Comparison of ENCODE assay signal across 18 cellular contexts in genomic region chr11:3133456-3134217, GRCh38. TPM values are rescaled to one million over a fixed set of nuclear protein-coding genes. Genes with fewer than 3 reads are reported as not detected.
DNase-seq lines count a peak whose midpoint lies in the region; ATAC-seq, FAIRE-seq and TF ChIP-seq lines count a peak whose summit lies in the region.
"Had no signal": no experiment of that assay in that cellular context is flagged by ENCODE, and none has a peak within 500 bp of the region (broad histone marks: within the 10 kb centered on the region; RNA-seq: fewer than 3 reads in every experiment).

No MANE protein-coding gene starts in this region.

- no peak overlapping the region for H3K9ac ChIP-seq in kidney (ENCODE audit: low read length in 2 of 2)

- no peak for ATAC-seq in central memory CD8-positive, alpha-beta T cell (replicated peaks; ENCODE audit: extremely low read depth, poor library complexity, severe bottlenecking)
- ATAC-seq: gastrocnemius medialis had no signal

- no peak overlapping the region for H3K27ac ChIP-seq in kidney (ENCODE audit: low read depth in 2 of 2, low read length in 2 of 2)
- H3K27ac ChIP-seq in tibial nerve, result peak overlapping the region; percentile 42 to 87 (median 74)
- H3K27ac ChIP-seq: cardiac muscle cell, gastrocnemius medialis had no signal

- no peak overlapping the region for H3K4me3 Mint-ChIP-seq in activated naive CD4-positive, alpha-beta T cell treated with anti-CD3 and anti-CD28 coated beads, Interleukin-2, amount 10 ng/mL, durations not matched to agents 7 days and 5 days
- no peak overlapping the region for H3K4me3 Mint-ChIP-seq in activated naive CD4-positive, alpha-beta T cell treated with anti-CD3 and anti-CD28 coated beads for 36 hours
- peak overlapping the region; percentile 18 for H3K4me3 Mint-ChIP-seq in central memory CD8-positive, alpha-beta T cell

- 64 to 65% methylated on average over 13 to 15 of the region's 15 CpGs for WGBS in tibial nerve, 2 donors

- no peak for TF ChIP-seq EP300 in tibial nerve (IDR thresholded peaks at IDR 0.05)

- no peak overlapping the region for H3K27ac Mint-ChIP-seq in activated naive CD4-positive, alpha-beta T cell treated with anti-CD3 and anti-CD28 coated beads, Interleukin-2, amount 10 ng/mL, durations not matched to agents 7 days and 5 days
- H3K27ac Mint-ChIP-seq in activated naive CD4-positive, alpha-beta T cell treated with anti-CD3 and anti-CD28 coated beads for 36 hours, result no peak overlapping the region
- H3K27ac Mint-ChIP-seq in central memory CD8-positive, alpha-beta T cell (ENCODE audit: low read depth), result peak overlapping the region; percentile 33

- DNase-seq in activated naive CD4-positive, alpha-beta T cell treated with anti-CD3 and anti-CD28 coated beads, Interleukin-2, amount 10 ng/mL, durations not matched to agents 7 days and 5 days, result peak; percentile 7
- DNase-seq in activated naive CD4-positive, alpha-beta T cell treated with anti-CD3 and anti-CD28 coated beads for 36 hours, result no peak
- no peak for DNase-seq in central memory CD8-positive, alpha-beta T cell (ENCODE audit: low spot score in 2 of 2)
- DNase-seq in kidney (peak; percentile 65), tibial nerve (ENCODE audit: low spot score in 2 of 2) (no peak), NCI-H2171 treated with DMSO at 0.1 percent for 48 hours (lab: John Stamatoyannopoulos, UW) (no peak), H54 (ENCODE audit: insufficient read length, low spot score) (no peak), GM13977 (ENCODE audit: low spot score) (no peak)
- DNase-seq: activated CD4-positive, alpha-beta T cell treated with anti-CD3 and anti-CD28 coated beads for 48 hours; amniotic stem cell; GOT3; MG63; NCI-H1930; occipital lobe; stimulated activated CD4-positive, alpha-beta T cell treated with anti-CD3 and anti-CD28 coated beads, Interleukin-2, amount 100 ng/mL, for 24 hours had no signal

- intact Hi-C loops in activated naive CD4-positive, alpha-beta T cell treated with anti-CD3 and anti-CD28 coated beads for 36 hours (cut with micrococcal nuclease), result no loop called here
- intact Hi-C loops in kidney (cut with DNase I), result no loop called here

- peaks cover 0 to 3% of the 10 kb centered on the region in 2 donors for H3K4me1 ChIP-seq in kidney (ENCODE audit: control insufficient read depth in 1 of 2, insufficient read depth in 1 of 2, low read depth in 1 of 2, low read length in 2 of 2)
- H3K4me1 ChIP-seq in tibial nerve, result peaks cover 0 to 74% (median 27%) of the 10 kb centered on the region in 4 donors

- TF ChIP-seq POLR2A in tibial nerve (IDR thresholded peaks at IDR 0.05), result no peak
- no peak for TF ChIP-seq POLR2A in H54 (IDR thresholded peaks at IDR 0.05; ENCODE audit: low read depth, low read length)

- in situ Hi-C loops in GM13977 (cut with MboI; ENCODE audit: low pct_unique_long_range_greater_than_20kb, low sequenced_read_pairs, unreplicated experiment), result no loop called here

- H3K36me3 ChIP-seq in kidney (ENCODE audit: control insufficient read depth in 1 of 2, insufficient read depth in 2 of 2, low read length in 2 of 2) (no peaks in the 10 kb centered on the region), tibial nerve (peaks cover 0 to 6% (median 0%) of the 10 kb centered on the region in 3 donors)
- H3K36me3 ChIP-seq: cardiac muscle cell, gastrocnemius medialis, MG63 had no signal

- no peaks in the 10 kb centered on the region for H3K9me3 Mint-ChIP-seq in activated naive CD4-positive, alpha-beta T cell treated with anti-CD3 and anti-CD28 coated beads, Interleukin-2, amount 10 ng/mL, durations not matched to agents 7 days and 5 days
- H3K9me3 Mint-ChIP-seq in activated naive CD4-positive, alpha-beta T cell treated with anti-CD3 and anti-CD28 coated beads for 36 hours, result no peaks in the 10 kb centered on the region
- no peaks in the 10 kb centered on the region for H3K9me3 Mint-ChIP-seq in central memory CD8-positive, alpha-beta T cell

- no peaks in the 10 kb centered on the region for H3K36me3 Mint-ChIP-seq in activated naive CD4-positive, alpha-beta T cell treated with anti-CD3 and anti-CD28 coated beads, Interleukin-2, amount 10 ng/mL, durations not matched to agents 7 days and 5 days
- H3K36me3 Mint-ChIP-seq in activated naive CD4-positive, alpha-beta T cell treated with anti-CD3 and anti-CD28 coated beads for 36 hours (ENCODE audit: low read depth), result no peaks in the 10 kb centered on the region
- peaks cover 1% of the 10 kb centered on the region for H3K36me3 Mint-ChIP-seq in central memory CD8-positive, alpha-beta T cell (ENCODE audit: insufficient read depth)

- CTCF ChIA-PET in activated naive CD4-positive, alpha-beta T cell treated with anti-CD3 and anti-CD28 coated beads, Interleukin-2, amount 10 ng/mL, durations not matched to agents 7 days and 5 days (lab: Charles Lee), result no interaction called here
- CTCF ChIA-PET in activated naive CD4-positive, alpha-beta T cell treated with anti-CD3 and anti-CD28 coated beads for 36 hours (lab: Charles Lee), result no interaction called here

- no peaks in the 10 kb centered on the region for H3K9me3 ChIP-seq in kidney (ENCODE audit: control insufficient read depth in 1 of 2, low read length in 2 of 2)
- no peaks in the 10 kb centered on the region for H3K9me3 ChIP-seq in tibial nerve
- H3K9me3 ChIP-seq: gastrocnemius medialis, MG63 had no signal

- TF ChIP-seq CTCF in kidney (IDR thresholded peaks at IDR 0.05; ENCODE audit: borderline replicate concordance, extremely low read depth, insufficient read depth), result no peak
- TF ChIP-seq CTCF in tibial nerve (IDR thresholded peaks at IDR 0.05), result no peak
- TF ChIP-seq CTCF in GM13977 (IDR thresholded peaks at IDR 0.05; ENCODE audit: extremely low read depth, insufficient read depth, missing control alignments), result no peak

- H3K4me3 ChIP-seq in kidney (ENCODE audit: low read length in 2 of 2) (no peak overlapping the region), tibial nerve (no peak overlapping the region)
- H3K4me3 ChIP-seq: cardiac muscle cell, gastrocnemius medialis, MG63 had no signal

- FAIRE-seq in kidney (lab: Jason Lieb, UNC) (no peak), H54 (lab: Jason Lieb, UNC) (no peak)
- FAIRE-seq: A204.1 had no signal

- H3K27me3 ChIP-seq in tibial nerve, result no peaks in the 10 kb centered on the region
- H3K27me3 ChIP-seq: cardiac muscle cell, gastrocnemius medialis, MG63 had no signal

- H3K27me3 Mint-ChIP-seq in activated naive CD4-positive, alpha-beta T cell treated with anti-CD3 and anti-CD28 coated beads, Interleukin-2, amount 10 ng/mL, durations not matched to agents 7 days and 5 days, result no peaks in the 10 kb centered on the region
- H3K27me3 Mint-ChIP-seq in activated naive CD4-positive, alpha-beta T cell treated with anti-CD3 and anti-CD28 coated beads for 36 hours (ENCODE audit: low read depth), result no peaks in the 10 kb centered on the region
- H3K27me3 Mint-ChIP-seq in central memory CD8-positive, alpha-beta T cell, result no peaks in the 10 kb centered on the region

- H3K4me1 Mint-ChIP-seq in activated naive CD4-positive, alpha-beta T cell treated with anti-CD3 and anti-CD28 coated beads, Interleukin-2, amount 10 ng/mL, durations not matched to agents 7 days and 5 days, result no peaks in the 10 kb centered on the region
- H3K4me1 Mint-ChIP-seq in activated naive CD4-positive, alpha-beta T cell treated with anti-CD3 and anti-CD28 coated beads for 36 hours (ENCODE audit: low read depth), result no peaks in the 10 kb centered on the region
- H3K4me1 Mint-ChIP-seq in central memory CD8-positive, alpha-beta T cell, result peaks cover 30% of the 10 kb centered on the region

RNA-seq across cellular contexts. Expression of gene OSBPL5, which starts 31.5 kb away (rescaled TPM):
- total RNA-seq in activated naive CD4-positive, alpha-beta T cell treated with anti-CD3 and anti-CD28 coated beads for 36 hours, result 1 to 10 TPM; 3.5 to 3.9 TPM
- 63.0 TPM for total RNA-seq in kidney
- polyA plus RNA-seq in kidney (ENCODE audit: insufficient read depth, low read depth, low replicate concordance), result 8.5 TPM
- 100 to 1,000 TPM in 2 of 4 donors, 10 to 100 TPM in 2; 58.8 to 168 (median 106) TPM for total RNA-seq in tibial nerve

Comparison
In these comparisons a context has a peak if more than half of its experiments do, and no peak if none do; other contexts are left out.
1. DNase-seq: peak in activated naive CD4-positive, alpha-beta T cell treated with anti-CD3 and anti-CD28 coated beads, Interleukin-2, amount 10 ng/mL, durations not matched to agents 7 days and 5 days (single experiment) and kidney (single experiment); none in activated naive CD4-positive, alpha-beta T cell treated with anti-CD3 and anti-CD28 coated beads for 36 hours (single experiment), central memory CD8-positive, alpha-beta T cell (0 of 2), tibial nerve (0 of 2), NCI-H2171 treated with DMSO at 0.1 percent for 48 hours (single experiment), H54 (single experiment) and GM13977 (single experiment).
2. H3K27ac ChIP-seq: peak in tibial nerve (4 of 4); none in kidney (0 of 2).
3. RNA of gene OSBPL5, which starts 31.5 kb away (total RNA-seq): 58.8 to 168 TPM in tibial nerve and 63.0 TPM in kidney (single experiment); 3.5 to 3.9 TPM in activated naive CD4-positive, alpha-beta T cell treated with anti-CD3 and anti-CD28 coated beads for 36 hours; every median in the first group is over 10 times any median in the second.